In the genomic region with DNA sequence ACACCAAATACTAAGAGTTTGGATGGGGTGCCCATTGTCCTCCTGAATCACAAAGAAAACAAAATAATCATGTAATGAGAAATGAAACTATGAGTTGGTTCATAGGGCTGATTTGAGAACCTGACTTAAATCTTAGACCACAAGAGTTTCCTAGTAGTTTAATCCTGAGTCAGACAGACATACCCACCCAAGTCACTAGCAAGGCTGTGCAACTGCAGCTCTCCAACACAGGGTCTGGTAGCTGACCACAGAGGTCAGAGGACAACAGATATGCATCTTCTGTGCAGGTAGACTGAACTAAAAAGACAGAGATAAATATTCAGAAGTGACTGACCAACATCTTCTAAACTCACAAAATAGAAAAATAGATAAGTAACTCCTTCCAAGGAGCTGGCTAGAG, we compare ENCODE assay signal across 16 cellular contexts.
"Had no signal": no experiment of that assay in that cellular context is flagged by ENCODE, and none has a peak within 500 bp of the region (broad histone marks: within the 10 kb centered on the region; RNA-seq: fewer than 3 reads in every experiment).

No MANE protein-coding gene starts in this region.

- DNase-seq: IMR-90, NCI-H1092 treated with DMSO at 0.1 percent for 48 hours, NCI-H1436, NCI-H187, NCI-H2029, NCI-H2081 treated with DMSO at 0.1 percent for 48 hours, NCI-H2171, NCI-H226, NCI-H446, NCI-H510A, NCI-H524 treated with DMSO at 0.1 percent for 48 hours, NCI-H69, NCI-H82, SHP77, SK-N-SH, SW 1271 had no signal
